8 cellular contexts compared by ENCODE assay signal in genomic region chr6:105810105-105810921, GRCh38.
DNase-seq lines count a peak whose midpoint lies in the region; ATAC-seq and TF ChIP-seq lines count a peak whose summit lies in the region.

No MANE protein-coding gene starts in this region.

- peaks cover 4% of the 10 kb centered on the region for H3K27me3 Mint-ChIP-seq in activated naive CD4-positive, alpha-beta T cell treated with anti-CD3 and anti-CD28 coated beads, Interleukin-2, amount 10 ng/mL, durations not matched to agents 7 days and 5 days
- peaks cover 12% of the 10 kb centered on the region for H3K27me3 Mint-ChIP-seq in stimulated activated naive CD8-positive, alpha-beta T cell treated with anti-CD3 and anti-CD28 coated beads, Interleukin-15, Interleukin-2, amounts not matched to agents 100 ng/mL and 50 ng/mL, for 24 hours

- ATAC-seq in HG02678 (IDR thresholded peaks at IDR 0.05; ENCODE audit: unreplicated experiment) (peak; percentile 73), left lobe of liver (no peak), HG03095 (IDR thresholded peaks at IDR 0.05; ENCODE audit: unreplicated experiment) (no peak)

- H3K4me3 ChIP-seq in GM12865 (ENCODE audit: low read depth, low read length), result no peak overlapping the region

- peak overlapping the region; percentile 16 for H3K4me3 Mint-ChIP-seq in activated naive CD4-positive, alpha-beta T cell treated with anti-CD3 and anti-CD28 coated beads, Interleukin-2, amount 10 ng/mL, durations not matched to agents 7 days and 5 days
- peak overlapping the region; percentile 35 for H3K4me3 Mint-ChIP-seq in stimulated activated naive CD8-positive, alpha-beta T cell treated with anti-CD3 and anti-CD28 coated beads, Interleukin-15, Interleukin-2, amounts not matched to agents 100 ng/mL and 50 ng/mL, for 24 hours

- H3K4me1 Mint-ChIP-seq in activated naive CD4-positive, alpha-beta T cell treated with anti-CD3 and anti-CD28 coated beads, Interleukin-2, amount 10 ng/mL, durations not matched to agents 7 days and 5 days, result peaks cover 74% of the 10 kb centered on the region
- peaks cover 41% of the 10 kb centered on the region for H3K4me1 Mint-ChIP-seq in stimulated activated naive CD8-positive, alpha-beta T cell treated with anti-CD3 and anti-CD28 coated beads, Interleukin-15, Interleukin-2, amounts not matched to agents 100 ng/mL and 50 ng/mL, for 24 hours (ENCODE audit: low read depth)

- no peak for TF ChIP-seq CTCF in GM12865 (IDR thresholded peaks at IDR 0.05; ENCODE audit: insufficient read depth, low read depth, low read length, missing control alignments)

- peak; percentile 78 for DNase-seq in GM12865 (ENCODE audit: low read depth)
- peak; percentile 88 for DNase-seq in NCI-H82 (lab: John Stamatoyannopoulos, UW)
- peak; percentile 73 for DNase-seq in activated naive CD4-positive, alpha-beta T cell treated with anti-CD3 and anti-CD28 coated beads, Interleukin-2, amount 10 ng/mL, durations not matched to agents 7 days and 5 days
- peak; percentile 81 for DNase-seq in kidney tubule cell (ENCODE audit: low spot score)
- no peak for DNase-seq in left lobe of liver (ENCODE audit: low spot score)

- peaks cover 9% of the 10 kb centered on the region for H3K36me3 Mint-ChIP-seq in activated naive CD4-positive, alpha-beta T cell treated with anti-CD3 and anti-CD28 coated beads, Interleukin-2, amount 10 ng/mL, durations not matched to agents 7 days and 5 days
- H3K36me3 Mint-ChIP-seq in stimulated activated naive CD8-positive, alpha-beta T cell treated with anti-CD3 and anti-CD28 coated beads, Interleukin-15, Interleukin-2, amounts not matched to agents 100 ng/mL and 50 ng/mL, for 24 hours (ENCODE audit: low read depth), result no peaks in the 10 kb centered on the region

- CTCF ChIA-PET in activated naive CD4-positive, alpha-beta T cell treated with anti-CD3 and anti-CD28 coated beads, Interleukin-2, amount 10 ng/mL, durations not matched to agents 7 days and 5 days (lab: Charles Lee), result interaction anchor here (1.1 to 1.4 kb wide), 2 partner anchors 10 to 89 kb away, joined by 3 read pairs; no protein-coding TSS in a partner anchor

- H3K27ac Mint-ChIP-seq in activated naive CD4-positive, alpha-beta T cell treated with anti-CD3 and anti-CD28 coated beads, Interleukin-2, amount 10 ng/mL, durations not matched to agents 7 days and 5 days, result peak overlapping the region; percentile 79
- H3K27ac Mint-ChIP-seq in stimulated activated naive CD8-positive, alpha-beta T cell treated with anti-CD3 and anti-CD28 coated beads, Interleukin-15, Interleukin-2, amounts not matched to agents 100 ng/mL and 50 ng/mL, for 24 hours, result peak overlapping the region; percentile 53

- H3K9me3 Mint-ChIP-seq in activated naive CD4-positive, alpha-beta T cell treated with anti-CD3 and anti-CD28 coated beads, Interleukin-2, amount 10 ng/mL, durations not matched to agents 7 days and 5 days, result peaks cover 9% of the 10 kb centered on the region
- no peaks in the 10 kb centered on the region for H3K9me3 Mint-ChIP-seq in stimulated activated naive CD8-positive, alpha-beta T cell treated with anti-CD3 and anti-CD28 coated beads, Interleukin-15, Interleukin-2, amounts not matched to agents 100 ng/mL and 50 ng/mL, for 24 hours
